ENCODE assay signal across 14 cellular contexts in the genomic region with DNA sequence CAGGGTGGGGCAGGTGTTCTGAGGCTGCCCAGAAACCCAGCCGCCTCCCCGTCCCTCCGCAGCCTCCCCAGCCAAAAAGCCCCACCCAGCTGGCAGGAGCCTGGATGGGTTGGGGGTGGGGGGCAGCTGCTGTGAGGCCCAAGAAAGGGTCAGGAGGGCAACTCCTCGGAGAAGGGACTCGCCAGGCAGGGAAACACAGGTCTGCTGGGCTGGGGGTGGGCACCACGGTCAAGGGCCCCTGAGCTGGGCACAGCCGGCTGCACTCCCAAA. TPM values are rescaled to one million over a fixed set of nuclear protein-coding genes. Genes with fewer than 3 reads are reported as not detected.
A peak's percentile ranks its signal among the peaks of the same experiment; 100 is the strongest.
DNase-seq lines count a peak whose midpoint lies in the region; ATAC-seq and TF ChIP-seq lines count a peak whose summit lies in the region.
"Had no signal": no experiment of that assay in that cellular context is flagged by ENCODE, and none has a peak within 500 bp of the region (broad histone marks: within the 10 kb centered on the region; RNA-seq: fewer than 3 reads in every experiment).

No MANE protein-coding gene starts in this region.

- H3K36me3 ChIP-seq in heart right ventricle (no peaks in the 10 kb centered on the region), parathyroid adenoma (ENCODE audit: control insufficient read depth, insufficient read depth, low read length) (no peaks in the 10 kb centered on the region), aorta (ENCODE audit: control insufficient read depth in 1 of 2, insufficient read depth in 2 of 2, low read length in 1 of 2) (no peaks in the 10 kb centered on the region)

- no peak overlapping the region for H3K9ac ChIP-seq in parathyroid adenoma

- peak overlapping the region; percentile 87 for H2AFZ ChIP-seq in parathyroid adenoma

- peaks cover 18 to 49% of the 10 kb centered on the region in 2 donors for H3K27me3 Mint-ChIP-seq in effector memory CD8-positive, alpha-beta T cell

- no peak for ATAC-seq in Right ventricle myocardium inferior
- peak in 4 of 8 donors; percentile 3 to 50 (median 26) for ATAC-seq in heart right ventricle
- peak; percentile 0 for ATAC-seq in aorta (ENCODE audit: low FRiP score)
- no peak for ATAC-seq in effector memory CD8-positive, alpha-beta T cell (replicated peaks)

- no peak overlapping the region for H3K27ac Mint-ChIP-seq in effector memory CD8-positive, alpha-beta T cell
- H3K27ac Mint-ChIP-seq: activated B cell treated with CpG ODN at 0.5 μM for 24 hours had no signal

- no peaks in the 10 kb centered on the region for H3K9me3 ChIP-seq in heart right ventricle
- no peaks in the 10 kb centered on the region for H3K9me3 ChIP-seq in parathyroid adenoma (ENCODE audit: control insufficient read depth, low read length)
- H3K9me3 ChIP-seq in aorta (ENCODE audit: control insufficient read depth, low read length): no peaks in the 10 kb centered on the region

- TF ChIP-seq CTCF in heart right ventricle (IDR thresholded peaks at IDR 0.05) (no peak), parathyroid adenoma (IDR thresholded peaks at IDR 0.05) (no peak)

- 27 to 28% methylated on average over 7 of the region's 7 CpGs for WGBS in heart right ventricle, 2 donors
- WGBS in aorta, 2 donors: 42 to 55% methylated on average over 7 of the region's 7 CpGs

- H3K4me3 Mint-ChIP-seq in effector memory CD8-positive, alpha-beta T cell: no peak overlapping the region
- H3K4me3 Mint-ChIP-seq: activated B cell treated with CpG ODN at 0.5 μM for 24 hours had no signal

- no peaks in the 10 kb centered on the region for H3K9me3 Mint-ChIP-seq in effector memory CD8-positive, alpha-beta T cell
- H3K9me3 Mint-ChIP-seq: activated B cell treated with CpG ODN at 0.5 μM for 24 hours had no signal

- peaks cover 17 to 55% (median 28%) of the 10 kb centered on the region in 9 donors for H3K4me1 ChIP-seq in heart right ventricle
- H3K4me1 ChIP-seq in parathyroid adenoma: peaks cover 40% of the 10 kb centered on the region
- H3K4me1 ChIP-seq in aorta (ENCODE audit: control insufficient read depth in 1 of 2, insufficient read depth in 2 of 2, low read length in 2 of 2): no peaks in the 10 kb centered on the region

- no peak overlapping the region for H3K4me2 ChIP-seq in parathyroid adenoma (ENCODE audit: low read length)

- DNase-seq in Right ventricle myocardium inferior (ENCODE audit: missing footprints) (peak; percentile 37), cardiac septum (ENCODE audit: low spot score) (no peak), heart right ventricle (no peak), aorta (no peak), NCI-H2081 (lab: John Stamatoyannopoulos, UW) (no peak), NK-92 (lab: John Stamatoyannopoulos, UW; ENCODE audit: unreplicated experiment) (no peak)
- no peak for DNase-seq in effector memory CD8-positive, alpha-beta T cell
- DNase-seq: 8988T; activated B cell treated with CpG ODN at 0.5 μM for 24 hours; activated T-cell treated with anti-CD3 and anti-CD28 coated beads, Interleukin-2, amount 50 U/mL, for 48 hours; hippocampal formation; midbrain; NCI-H2029 had no signal

- H3K79me2 ChIP-seq in parathyroid adenoma: no peaks in the 10 kb centered on the region

- no peaks in the 10 kb centered on the region for H3K36me3 Mint-ChIP-seq in effector memory CD8-positive, alpha-beta T cell (ENCODE audit: insufficient read depth)

- peak overlapping the region in 9 of 10 donors; percentile 22 to 78 (median 66) for H3K27ac ChIP-seq in heart right ventricle
- H3K27ac ChIP-seq in parathyroid adenoma: peak overlapping the region; percentile 98
- no peak overlapping the region for H3K27ac ChIP-seq in aorta (ENCODE audit: low read depth in 1 of 2, low read length in 2 of 2)

- H3K4me3 ChIP-seq in heart right ventricle: peak overlapping the region in 6 of 10 donors; percentile 33 to 60 (median 49)
- H3K4me3 ChIP-seq in parathyroid adenoma (ENCODE audit: low read depth, low read length): no peak overlapping the region
- H3K4me3 ChIP-seq in aorta (ENCODE audit: low read length in 2 of 2): no peak overlapping the region

- intact Hi-C loops in Right ventricle myocardium inferior (cut with DNase I) (loop anchor here (2.0 kb wide), 1 partner anchor 34 kb away; no protein-coding TSS in a partner anchor), cardiac septum (cut with DNase I) (loop anchor here (5.0 kb wide), 1 partner anchor 35 kb away; no protein-coding TSS in a partner anchor), heart right ventricle (cut with DNase I) (loop anchor here in 1 of 10 donors (5.0 kb wide), 1 partner anchor 35 kb away; no protein-coding TSS in a partner anchor), aorta (cut with DNase I) (loop anchor here (2.0 to 5.0 kb wide), 3 partner anchors 30 to 70 kb away; no protein-coding TSS in a partner anchor)

- no peaks in the 10 kb centered on the region for H3K4me1 Mint-ChIP-seq in effector memory CD8-positive, alpha-beta T cell (ENCODE audit: low read depth in 2 of 2)

- peaks cover 0 to 33% (median 0%) of the 10 kb centered on the region in 7 donors for H3K27me3 ChIP-seq in heart right ventricle
- H3K27me3 ChIP-seq in parathyroid adenoma (ENCODE audit: control insufficient read depth, insufficient read depth, low read length): no peaks in the 10 kb centered on the region
- no peaks in the 10 kb centered on the region for H3K27me3 ChIP-seq in aorta (ENCODE audit: control insufficient read depth in 1 of 2, insufficient read depth in 2 of 2, low read length in 1 of 2)

RNA-seq across cellular contexts. Expression of a gene that starts 11.1 kb away (rescaled TPM):
- total RNA-seq in Right ventricle myocardium inferior: 2.5 TPM
- total RNA-seq in cardiac septum: 4.6 TPM
- total RNA-seq in heart right ventricle: 10 to 100 TPM in 1 of 10 donors, 1 to 10 TPM in 9; 1.1 to 29.5 (median 2.6) TPM
- 1 to 10 TPM; 3.5 to 4.0 TPM for polyA plus RNA-seq in heart right ventricle
- total RNA-seq in aorta: 10 to 100 TPM; 25.5 to 61.3 TPM
- 10 to 100 TPM in 1 of 2 donors, 1 to 10 TPM in 1; 4.6 to 10.6 TPM for polyA plus RNA-seq in aorta
- total RNA-seq: activated B cell treated with CpG ODN at 0.5 μM for 24 hours had no signal

RNA-seq across cellular contexts. Expression of a gene that starts 18.5 kb away (rescaled TPM):
- total RNA-seq in Right ventricle myocardium inferior (1.9 TPM), cardiac septum (2.7 TPM), heart right ventricle (1 to 10 TPM; 1.2 to 3.1 (median 2.4) TPM), aorta (1 to 10 TPM; 2.6 to 5.1 TPM)
- polyA plus RNA-seq in heart right ventricle (1 to 10 TPM; 2.9 to 3.5 TPM), aorta (10 to 100 TPM in 1 of 2 donors, 1 to 10 TPM in 1; 1.8 to 10.2 TPM)

RNA-seq across cellular contexts. Expression of a gene that starts 42.4 kb away (rescaled TPM):
- total RNA-seq in Right ventricle myocardium inferior: not detected
- total RNA-seq in cardiac septum: 0.51 TPM
- under 1 TPM in 9 of 10 donors, not detected in 1; 0.23 to 0.91 (median 0.50) TPM for total RNA-seq in heart right ventricle
- polyA plus RNA-seq in heart right ventricle: under 1 TPM; 0.07 to 0.13 TPM
- total RNA-seq in aorta: 1 to 10 TPM in 1 of 2 donors, under 1 TPM in 1; 0.62 to 1.7 TPM
- under 1 TPM in 1 of 2 donors, not detected in 1; 0.38 TPM for polyA plus RNA-seq in aorta

RNA-seq across cellular contexts. Expression of a gene that starts 53.8 kb away (rescaled TPM):
- total RNA-seq in Right ventricle myocardium inferior: 3.1 TPM
- total RNA-seq in cardiac septum: 2.3 TPM
- 1 to 10 TPM; 1.5 to 6.4 (median 2.0) TPM for total RNA-seq in heart right ventricle
- 1 to 10 TPM; 2.7 to 3.2 TPM for polyA plus RNA-seq in heart right ventricle
- total RNA-seq in aorta: 1 to 10 TPM; 4.1 to 5.9 TPM
- polyA plus RNA-seq in aorta: 1 to 10 TPM; 3.0 to 3.7 TPM

Comparison
In these comparisons a context has a peak if more than half of its experiments do, and no peak if none do; other contexts are left out.
1. H3K27ac ChIP-seq: peak in heart right ventricle (9 of 10) and parathyroid adenoma (single experiment); none in aorta (0 of 2).
2. H3K4me3 ChIP-seq: peak in heart right ventricle (6 of 10); none in parathyroid adenoma (single experiment) and aorta (0 of 2).